ENCODE assay signal across 22 cellular contexts in the genomic region with DNA sequence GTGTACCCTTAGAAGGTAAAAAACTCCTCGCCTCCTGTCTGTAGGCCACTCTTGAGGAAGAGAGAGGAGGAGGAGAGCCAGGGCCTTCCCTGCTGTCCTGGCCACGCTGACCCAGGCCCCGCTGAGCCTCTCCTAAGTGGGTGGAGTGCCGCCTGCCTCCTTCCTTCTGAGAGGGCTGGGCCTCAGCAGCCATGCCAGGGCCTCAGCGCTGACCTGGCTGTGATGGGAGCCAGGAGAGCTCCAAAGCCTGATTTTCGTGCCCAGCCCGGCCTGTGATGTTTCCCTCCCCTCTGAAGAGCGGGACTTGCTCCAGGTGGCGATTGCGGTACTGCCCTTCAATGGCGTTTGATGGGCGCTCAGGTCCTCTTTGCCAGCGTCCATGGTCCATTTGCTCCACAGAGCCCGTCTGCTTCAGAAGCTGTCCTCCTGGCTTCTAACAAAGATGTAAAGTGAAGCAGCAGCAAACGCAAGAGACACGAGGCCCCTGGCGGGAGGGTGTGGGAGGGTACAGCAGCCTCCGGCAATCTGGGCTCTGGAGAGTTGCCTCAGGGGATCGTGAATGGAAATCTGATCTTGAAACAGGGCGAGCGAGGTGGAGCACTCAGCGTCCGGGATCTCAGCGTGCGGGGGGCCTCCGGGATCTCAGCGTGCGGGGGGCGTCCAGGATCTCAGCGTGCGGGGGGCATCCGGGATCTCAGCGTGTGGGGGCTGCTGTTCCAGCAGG.
DNase-seq lines count a peak whose midpoint lies in the region; ATAC-seq, FAIRE-seq and TF ChIP-seq lines count a peak whose summit lies in the region.
"Had no signal": no experiment of that assay in that cellular context is flagged by ENCODE, and none has a peak within 500 bp of the region (broad histone marks: within the 10 kb centered on the region; RNA-seq: fewer than 3 reads in every experiment).

No MANE protein-coding gene starts in this region.

- 24% methylated on average over 22 of the region's 33 CpGs for WGBS in K562 (ENCODE audit: insufficient coverage, low coverage, missing lambda C conversion rate)

- no peaks in the 10 kb centered on the region for H3K9me3 ChIP-seq in K562 (replicated peaks; ENCODE audit: control insufficient read depth, insufficient read depth, low read depth, low read length)
- H3K9me3 ChIP-seq: ascending aorta, esophagus squamous epithelium, MG63 had no signal

- POLR2A ChIA-PET in K562 (lab: Yijun Ruan, JAX): no interaction called here

- in situ Hi-C loops in K562 (cut with MboI): no loop called here

- TF ChIP-seq EP300 in K562 (IDR thresholded peaks at IDR 0.05; ENCODE audit: low read length): no peak

- no peak overlapping the region for H3K4me3 ChIP-seq in K562
- H3K4me3 ChIP-seq: ascending aorta, esophagus squamous epithelium, MG63 had no signal

- no peaks in the 10 kb centered on the region for H3K36me3 ChIP-seq in K562 (ENCODE audit: control insufficient read depth, insufficient read depth, low read length)
- H3K36me3 ChIP-seq: ascending aorta, esophagus squamous epithelium, MG63 had no signal

- peaks cover 0 to 27% of the 10 kb centered on the region in 2 experiments; a peak in 2 of 5 replicates for H3K4me1 ChIP-seq in K562 (replicated peaks in 1 of 2; ENCODE audit: control insufficient read depth in 2 of 2, insufficient read depth in 2 of 2, low read length in 2 of 2)
- H3K4me1 ChIP-seq: ascending aorta had no signal

- ATAC-seq in K562: no peak
- ATAC-seq in omental fat pad (ENCODE audit: low FRiP score): peak; percentile 53
- ATAC-seq in SK-N-SH treated with all-trans-retinoic acid at 6 μM for 48 hours: no peak
- ATAC-seq in HG03196 (IDR thresholded peaks at IDR 0.05; ENCODE audit: unreplicated experiment): no peak
- ATAC-seq: activated CD8-positive, alpha-beta T cell treated with anti-CD3 and anti-CD28 coated beads, Interleukin-2, amount 10 ng/mL, durations not matched to agents 7 days and 5 days; left lobe of liver had no signal

- H3K9ac ChIP-seq in K562 (ENCODE audit: insufficient read depth in 1 of 2, low read depth in 2 of 2, low read length in 2 of 2): no peak overlapping the region

- H3K9me1 ChIP-seq in K562 (ENCODE audit: control insufficient read depth, insufficient read depth, low read length): no peaks in the 10 kb centered on the region

- H3K79me2 ChIP-seq in K562 (ENCODE audit: control insufficient read depth, insufficient read depth, low read length): no peaks in the 10 kb centered on the region

- DNase-seq in DMS79 (lab: John Stamatoyannopoulos, UW): peak; percentile 39
- DNase-seq in NCI-H146 treated with DMSO at 0.1 percent for 48 hours (lab: John Stamatoyannopoulos, UW; ENCODE audit: unreplicated experiment): peak; percentile 68
- DNase-seq in K562 (ENCODE audit: extremely low read depth in 1 of 4, low spot score in 3 of 4): no peak
- no peak for DNase-seq in omental fat pad (ENCODE audit: low spot score)
- DNase-seq in activated CD8-positive, alpha-beta memory T cell treated with anti-CD3 and anti-CD28 coated beads, Interleukin-2, amount 50 U/mL, for 48 hours: no peak
- no peak for DNase-seq in GOT3 (lab: John Stamatoyannopoulos, UW)
- DNase-seq: activated CD8-positive, alpha-beta T cell treated with anti-CD3 and anti-CD28 coated beads, Interleukin-2, amount 10 ng/mL, durations not matched to agents 7 days and 5 days; activated naive CD4-positive, alpha-beta T cell treated with anti-CD3 and anti-CD28 coated beads, Interleukin-2, amount 50 U/mL, for 16 hours; activated T-cell treated with anti-CD3 and anti-CD28 coated beads, Interleukin-2, amount 50 U/mL, for 48 hours; CD4-positive, alpha-beta memory T cell; effector memory CD4-positive, alpha-beta T cell; esophagus squamous epithelium; MG63; NCI-H2029; SIG-M5; stimulated activated CD4-positive, alpha-beta T cell treated with anti-CD3 and anti-CD28 coated beads, Interleukin-12 subunit alpha, Interleukin-12 subunit beta, amount 100 ng/mL, for 4 hours; stimulated activated CD8-positive, alpha-beta memory T cell treated with anti-CD3 and anti-CD28 coated beads, Interleukin-4, amount 100 ng/mL, for 48 hours; T-helper 2 cell had no signal

- no peak overlapping the region for H3K27ac ChIP-seq in K562 (ENCODE audit: extremely low read depth, low read depth, low read length)
- H3K27ac ChIP-seq: ascending aorta, esophagus squamous epithelium had no signal

- intact Hi-C loops in K562 (cut with micrococcal nuclease): no loop called here

- no peak for FAIRE-seq in K562 (lab: Jason Lieb, UNC)

- CTCF ChIA-PET in K562 (lab: Yijun Ruan, JAX; ENCODE audit: low intra/inter-chr PET ratio): no interaction called here

- H3K27me3 ChIP-seq in K562 (ENCODE audit: control insufficient read depth in 2 of 2, insufficient read depth in 2 of 2, low read length in 2 of 2): peaks cover 3 to 50% of the 10 kb centered on the region in 2 experiments; a peak in 4 of 5 replicates
- H3K27me3 ChIP-seq: ascending aorta, esophagus squamous epithelium, MG63 had no signal

- TF ChIP-seq CTCF in K562 (IDR thresholded peaks at IDR 0.05 in 2 of 3, conservative IDR thresholded peaks at IDR 0.05 in 1 of 3; ENCODE audit: insufficient read depth in 2 of 3, low read depth in 1 of 3, low read length in 3 of 3) (no peak), omental fat pad (IDR thresholded peaks at IDR 0.05) (no peak)

- no peak for TF ChIP-seq POLR2A in K562 (conservative IDR thresholded peaks at IDR 0.05)

- no peak for TF ChIP-seq RAD21 in K562 (CRISPR knock-in tag; conservative IDR thresholded peaks at IDR 0.05 in 1 of 2, IDR thresholded peaks at IDR 0.05 in 1 of 2)

- H4K20me1 ChIP-seq in K562 (replicated peaks; ENCODE audit: control insufficient read depth, insufficient read depth, low read length): no peaks in the 10 kb centered on the region; the same call in 1 of the 2 replicates

- no peak overlapping the region for H2AFZ ChIP-seq in K562 (ENCODE audit: low read depth, low read length)

- BruUV-seq in K562 (replicated peaks; lab: Mats Ljungman, UMichigan): no TSS peak

- no peak overlapping the region for H3K4me2 ChIP-seq in K562 (ENCODE audit: insufficient read depth, low read length)

TF ChIP-seq in K562, 482 proteins besides CTCF, POLR2A, EP300 and RAD21 (continues in another document):
- TF ChIP-seq ZNF263 (CRISPR knock-in tag; IDR thresholded peaks at IDR 0.05; ENCODE audit: borderline replicate concordance) (peak; percentile 38; the same call in 1 of the 2 replicates), RCOR1 (IDR thresholded peaks at IDR 0.05; ENCODE audit: borderline replicate concordance in 1 of 2, low read depth in 2 of 2, low read length in 2 of 2) (peak in 1 of 2 experiments; percentile 36; a peak in 1 of 4 replicates)

TF ChIP-seq in SK-N-SH treated with all-trans-retinoic acid at 6 μM for 48 hours, 23 proteins besides CTCF, POLR2A, EP300 and RAD21 (continues in another document):
- TF ChIP-seq SNAI2 (CRISPR knock-in tag; IDR thresholded peaks at IDR 0.05) (no peak), TCF4 (CRISPR knock-in tag; IDR thresholded peaks at IDR 0.05; ENCODE audit: borderline replicate concordance) (no peak), PPARA (CRISPR knock-in tag; IDR thresholded peaks at IDR 0.05; ENCODE audit: borderline replicate concordance) (no peak)
- TF ChIP-seq, protein P1, sequence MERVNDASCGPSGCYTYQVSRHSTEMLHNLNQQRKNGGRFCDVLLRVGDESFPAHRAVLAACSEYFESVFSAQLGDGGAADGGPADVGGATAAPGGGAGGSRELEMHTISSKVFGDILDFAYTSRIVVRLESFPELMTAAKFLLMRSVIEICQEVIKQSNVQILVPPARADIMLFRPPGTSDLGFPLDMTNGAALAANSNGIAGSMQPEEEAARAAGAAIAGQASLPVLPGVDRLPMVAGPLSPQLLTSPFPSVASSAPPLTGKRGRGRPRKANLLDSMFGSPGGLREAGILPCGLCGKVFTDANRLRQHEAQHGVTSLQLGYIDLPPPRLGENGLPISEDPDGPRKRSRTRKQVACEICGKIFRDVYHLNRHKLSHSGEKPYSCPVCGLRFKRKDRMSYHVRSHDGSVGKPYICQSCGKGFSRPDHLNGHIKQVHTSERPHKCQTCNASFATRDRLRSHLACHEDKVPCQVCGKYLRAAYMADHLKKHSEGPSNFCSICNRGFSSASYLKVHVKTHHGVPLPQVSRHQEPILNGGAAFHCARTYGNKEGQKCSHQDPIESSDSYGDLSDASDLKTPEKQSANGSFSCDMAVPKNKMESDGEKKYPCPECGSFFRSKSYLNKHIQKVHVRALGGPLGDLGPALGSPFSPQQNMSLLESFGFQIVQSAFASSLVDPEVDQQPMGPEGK (CRISPR knock-in tag; IDR thresholded peaks at IDR 0.05; ENCODE audit: borderline replicate concordance): no peak
- TF ChIP-seq, protein P2, sequence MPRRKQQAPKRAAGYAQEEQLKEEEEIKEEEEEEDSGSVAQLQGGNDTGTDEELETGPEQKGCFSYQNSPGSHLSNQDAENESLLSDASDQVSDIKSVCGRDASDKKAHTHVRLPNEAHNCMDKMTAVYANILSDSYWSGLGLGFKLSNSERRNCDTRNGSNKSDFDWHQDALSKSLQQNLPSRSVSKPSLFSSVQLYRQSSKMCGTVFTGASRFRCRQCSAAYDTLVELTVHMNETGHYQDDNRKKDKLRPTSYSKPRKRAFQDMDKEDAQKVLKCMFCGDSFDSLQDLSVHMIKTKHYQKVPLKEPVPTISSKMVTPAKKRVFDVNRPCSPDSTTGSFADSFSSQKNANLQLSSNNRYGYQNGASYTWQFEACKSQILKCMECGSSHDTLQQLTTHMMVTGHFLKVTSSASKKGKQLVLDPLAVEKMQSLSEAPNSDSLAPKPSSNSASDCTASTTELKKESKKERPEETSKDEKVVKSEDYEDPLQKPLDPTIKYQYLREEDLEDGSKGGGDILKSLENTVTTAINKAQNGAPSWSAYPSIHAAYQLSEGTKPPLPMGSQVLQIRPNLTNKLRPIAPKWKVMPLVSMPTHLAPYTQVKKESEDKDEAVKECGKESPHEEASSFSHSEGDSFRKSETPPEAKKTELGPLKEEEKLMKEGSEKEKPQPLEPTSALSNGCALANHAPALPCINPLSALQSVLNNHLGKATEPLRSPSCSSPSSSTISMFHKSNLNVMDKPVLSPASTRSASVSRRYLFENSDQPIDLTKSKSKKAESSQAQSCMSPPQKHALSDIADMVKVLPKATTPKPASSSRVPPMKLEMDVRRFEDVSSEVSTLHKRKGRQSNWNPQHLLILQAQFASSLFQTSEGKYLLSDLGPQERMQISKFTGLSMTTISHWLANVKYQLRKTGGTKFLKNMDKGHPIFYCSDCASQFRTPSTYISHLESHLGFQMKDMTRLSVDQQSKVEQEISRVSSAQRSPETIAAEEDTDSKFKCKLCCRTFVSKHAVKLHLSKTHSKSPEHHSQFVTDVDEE (CRISPR knock-in tag; IDR thresholded peaks at IDR 0.05): no peak

Comparison
In these comparisons a context has a peak if more than half of its experiments do, and no peak if none do; other contexts are left out.
1. DNase-seq: peak in DMS79 (single experiment) and NCI-H146 treated with DMSO at 0.1 percent for 48 hours (single experiment); none in K562 (0 of 4), omental fat pad (single experiment), activated CD8-positive, alpha-beta memory T cell treated with anti-CD3 and anti-CD28 coated beads, Interleukin-2, amount 50 U/mL, for 48 hours (single experiment) and GOT3 (single experiment).